Comparison of ENCODE assay signal across 8 cellular contexts in genomic region chr22:39349967-39350802, GRCh38. TPM values are rescaled to one million over a fixed set of nuclear protein-coding genes. Genes with fewer than 3 reads are reported as not detected.
DNase-seq lines count a peak whose midpoint lies in the region; ATAC-seq and TF ChIP-seq lines count a peak whose summit lies in the region.

SYNGR1 (plus strand) TSS chr22:39349991; CDS start chr22:39350011, 20 bp downstream.

- no peaks in the 10 kb centered on the region for H3K36me3 ChIP-seq in cardiac muscle cell

- intact Hi-C loops in activated CD4-positive, alpha-beta T cell treated with anti-CD3 and anti-CD28 coated beads, Interleukin-2, amount 10 ng/mL, durations not matched to agents 24 days and 14 days (cut with micrococcal nuclease) = no loop called here
- intact Hi-C loops in posterior vena cava (cut with DNase I) = no loop called here

- ATAC-seq in GM21737 (IDR thresholded peaks at IDR 0.05; ENCODE audit: unreplicated experiment) (no peak), GM19467 (IDR thresholded peaks at IDR 0.05; ENCODE audit: unreplicated experiment) (no peak)

- peak within 1 kb of the TSS; percentile 64 for H3K4me3 ChIP-seq in cardiac muscle cell

- peaks cover 7% of the 10 kb centered on the region for H3K4me1 Mint-ChIP-seq in activated CD4-positive, alpha-beta T cell treated with anti-CD3 and anti-CD28 coated beads, Interleukin-2, amount 10 ng/mL, durations not matched to agents 24 days and 14 days
- peaks cover 12% of the 10 kb centered on the region for H3K4me1 Mint-ChIP-seq in activated T-cell treated with anti-CD3 and anti-CD28 coated beads, Interleukin-2, amount 50 U/mL, for 24 hours (ENCODE audit: low read depth)

- no peak for TF ChIP-seq CTCF in cardiac muscle cell (IDR thresholded peaks at IDR 0.05; ENCODE audit: low read depth, low read length)

- no peaks in the 10 kb centered on the region for H3K36me3 Mint-ChIP-seq in activated CD4-positive, alpha-beta T cell treated with anti-CD3 and anti-CD28 coated beads, Interleukin-2, amount 10 ng/mL, durations not matched to agents 24 days and 14 days (ENCODE audit: low read depth)
- H3K36me3 Mint-ChIP-seq in activated T-cell treated with anti-CD3 and anti-CD28 coated beads, Interleukin-2, amount 50 U/mL, for 24 hours (ENCODE audit: low read depth) = no peaks in the 10 kb centered on the region

- H3K27ac Mint-ChIP-seq in activated CD4-positive, alpha-beta T cell treated with anti-CD3 and anti-CD28 coated beads, Interleukin-2, amount 10 ng/mL, durations not matched to agents 24 days and 14 days = no peak within 1 kb of the TSS
- H3K27ac Mint-ChIP-seq in activated T-cell treated with anti-CD3 and anti-CD28 coated beads, Interleukin-2, amount 50 U/mL, for 24 hours = peak within 1 kb of the TSS; percentile 40

- H3K9me3 ChIP-seq in cardiac muscle cell (ENCODE audit: low read depth) = no peaks in the 10 kb centered on the region

- no peak for DNase-seq in activated CD4-positive, alpha-beta T cell treated with anti-CD3 and anti-CD28 coated beads, Interleukin-2, amount 10 ng/mL, durations not matched to agents 24 days and 14 days
- DNase-seq in activated CD4-positive, alpha-beta T cell treated with anti-CD3 and anti-CD28 coated beads, Interleukin-2, amount 50 U/mL, for 1 hour = no peak
- DNase-seq in activated T-cell treated with anti-CD3 and anti-CD28 coated beads, Interleukin-2, amount 50 U/mL, for 24 hours = peak; percentile 47
- peak in 1 of 2 donors; percentile 62 for DNase-seq in cardiac muscle cell (ENCODE audit: low read depth in 1 of 2, low spot score in 1 of 2)
- no peak for DNase-seq in posterior vena cava (ENCODE audit: low spot score)
- no peak for DNase-seq in dedifferentiated amniotic fluid mesenchymal stem cell (ENCODE audit: extremely low spot score)

- H3K27ac ChIP-seq in cardiac muscle cell = no peak within 1 kb of the TSS

- peak within 1 kb of the TSS; percentile 68 for H3K4me3 Mint-ChIP-seq in activated CD4-positive, alpha-beta T cell treated with anti-CD3 and anti-CD28 coated beads, Interleukin-2, amount 10 ng/mL, durations not matched to agents 24 days and 14 days
- peak within 1 kb of the TSS; percentile 76 for H3K4me3 Mint-ChIP-seq in activated T-cell treated with anti-CD3 and anti-CD28 coated beads, Interleukin-2, amount 50 U/mL, for 24 hours

- H3K9me3 Mint-ChIP-seq in activated CD4-positive, alpha-beta T cell treated with anti-CD3 and anti-CD28 coated beads, Interleukin-2, amount 10 ng/mL, durations not matched to agents 24 days and 14 days = no peaks in the 10 kb centered on the region
- H3K9me3 Mint-ChIP-seq in activated T-cell treated with anti-CD3 and anti-CD28 coated beads, Interleukin-2, amount 50 U/mL, for 24 hours = no peaks in the 10 kb centered on the region

- H3K27me3 Mint-ChIP-seq in activated CD4-positive, alpha-beta T cell treated with anti-CD3 and anti-CD28 coated beads, Interleukin-2, amount 10 ng/mL, durations not matched to agents 24 days and 14 days = peaks cover 33% of the 10 kb centered on the region
- peaks cover 26% of the 10 kb centered on the region for H3K27me3 Mint-ChIP-seq in activated T-cell treated with anti-CD3 and anti-CD28 coated beads, Interleukin-2, amount 50 U/mL, for 24 hours

- peaks cover 7% of the 10 kb centered on the region for H3K4me1 ChIP-seq in cardiac muscle cell (ENCODE audit: low read depth)

- H3K27me3 ChIP-seq in cardiac muscle cell = no peaks in the 10 kb centered on the region

RNA-seq across cellular contexts. Expression of gene SYNGR1, which starts in this region (rescaled TPM):
- not detected in 2 replicates for total RNA-seq in activated CD4-positive, alpha-beta T cell treated with anti-CD3 and anti-CD28 coated beads, Interleukin-2, amount 10 ng/mL, durations not matched to agents 24 days and 14 days
- total RNA-seq in cardiac muscle cell (40.7 and 61.8 TPM in 2 replicates), posterior vena cava (10 to 100 TPM; 12.8 to 15.2 TPM)
- polyA plus RNA-seq in cardiac muscle cell = 81.9 and 112 TPM in 2 replicates

Comparison
In these comparisons a context has a peak if more than half of its experiments do, and no peak if none do; other contexts are left out.
1. RNA of gene SYNGR1 (total RNA-seq): 40.7 to 61.8 TPM in cardiac muscle cell and 12.8 to 15.2 TPM in posterior vena cava; not detected in activated CD4-positive, alpha-beta T cell treated with anti-CD3 and anti-CD28 coated beads, Interleukin-2, amount 10 ng/mL, durations not matched to agents 24 days and 14 days; every median in the first group is over 10 times any median in the second.